Comparison of ENCODE assay signal across 19 cellular contexts in genomic region chr3:123766195-123767019, GRCh38.
A peak's percentile ranks its signal among the peaks of the same experiment; 100 is the strongest.
DNase-seq lines count a peak whose midpoint lies in the region; TF ChIP-seq lines count a peak whose summit lies in the region.
"Had no signal": no experiment of that assay in that cellular context is flagged by ENCODE, and none has a peak within 500 bp of the region (broad histone marks: within the 10 kb centered on the region; RNA-seq: fewer than 3 reads in every experiment).

No MANE protein-coding gene starts in this region.

- H3K9me3 ChIP-seq in SJSA1 (replicated peaks) = no peaks in the 10 kb centered on the region
- no peaks in the 10 kb centered on the region for H3K9me3 ChIP-seq in hepatocyte (ENCODE audit: low read depth)
- H3K9me3 ChIP-seq: neutrophil had no signal

- WGBS in hepatocyte (ENCODE audit: low lambda C conversion rate, missing lambda C conversion rate) = 80% methylated on average over 13 of the region's 13 CpGs

- no peak overlapping the region for H3K4me3 Mint-ChIP-seq in progenitor cell of endocrine pancreas (ENCODE audit: low read depth)
- H3K4me3 Mint-ChIP-seq: effector memory CD8-positive, alpha-beta T cell; T-helper 2 cell treated with Interferon-gamma antibody and Interleukin-4, amounts not matched to agents 5 μg/mL and 100 μg/mL, for 36 hours had no signal

- peak overlapping the region; percentile 55; the same call in 1 of the 2 replicates for H3K27ac ChIP-seq in C4-2B
- H3K27ac ChIP-seq in SJSA1 = peak overlapping the region; percentile 72
- H3K27ac ChIP-seq in hepatocyte = peak overlapping the region; percentile 50
- H3K27ac ChIP-seq: cardiac muscle cell, neutrophil, RWPE1, skin epidermis had no signal

- no peak overlapping the region for H2AFZ ChIP-seq in hepatocyte

- in situ Hi-C loops in KBM-7 (cut with MboI; ENCODE audit: low pct_unique_long_range_greater_than_20kb, low sequenced_read_pairs) = no loop called here

- no peaks in the 10 kb centered on the region for H3K79me2 ChIP-seq in hepatocyte

- H3K36me3 ChIP-seq in SJSA1 (no peaks in the 10 kb centered on the region), hepatocyte (replicated peaks; ENCODE audit: insufficient read depth, low read depth) (no peaks in the 10 kb centered on the region)
- H3K36me3 ChIP-seq: cardiac muscle cell, neutrophil had no signal

- H3K4me3 ChIP-seq in SJSA1 (no peak overlapping the region), hepatocyte (no peak overlapping the region)
- H3K4me3 ChIP-seq: cardiac muscle cell, GM12878, skin epidermis had no signal

- no peaks in the 10 kb centered on the region for H3K36me3 Mint-ChIP-seq in progenitor cell of endocrine pancreas (ENCODE audit: insufficient read depth)

- H3K27ac Mint-ChIP-seq in progenitor cell of endocrine pancreas = peak overlapping the region; percentile 58
- H3K27ac Mint-ChIP-seq: effector memory CD8-positive, alpha-beta T cell; T-helper 2 cell treated with Interferon-gamma antibody and Interleukin-4, amounts not matched to agents 5 μg/mL and 100 μg/mL, for 36 hours had no signal

- no peaks in the 10 kb centered on the region for H3K4me1 Mint-ChIP-seq in progenitor cell of endocrine pancreas (ENCODE audit: low read depth)

- DNase-seq in SJSA1 (ENCODE audit: low read depth in 1 of 2, low spot score in 2 of 2) (peak; percentile 66 to 78), hepatocyte (ENCODE audit: low spot score) (no peak), progenitor cell of endocrine pancreas (ENCODE audit: low spot score, unreplicated experiment) (no peak), GM03348 (ENCODE audit: low spot score) (no peak), KBM-7 (no peak), LoVo (ENCODE audit: low spot score) (no peak), SW480 (ENCODE audit: low spot score) (no peak)
- DNase-seq: ACHN; activated CD4-positive, alpha-beta T cell treated with anti-CD3 and anti-CD28 coated beads for 4 hours; activated naive CD4-positive, alpha-beta T cell treated with anti-CD3 and anti-CD28 coated beads, Interleukin-2, amount 50 U/mL, for 16 hours; effector memory CD8-positive, alpha-beta T cell; NCI-H1092 had no signal

- peaks cover 32% of the 10 kb centered on the region for H3K4me1 ChIP-seq in SJSA1 (replicated peaks)
- H3K4me1 ChIP-seq in hepatocyte (ENCODE audit: insufficient read depth) = peaks cover 10% of the 10 kb centered on the region

- no peak for TF ChIP-seq CTCF in C4-2B (conservative IDR thresholded peaks at IDR 0.05)
- TF ChIP-seq CTCF in hepatocyte (IDR thresholded peaks at IDR 0.05; ENCODE audit: poor library complexity) = no peak
- no peak for TF ChIP-seq CTCF in progenitor cell of endocrine pancreas (IDR thresholded peaks at IDR 0.05; ENCODE audit: unreplicated experiment)

- H4K20me1 ChIP-seq in hepatocyte (ENCODE audit: insufficient read depth, poor library complexity, severe bottlenecking) = no peaks in the 10 kb centered on the region

- no peaks in the 10 kb centered on the region for H3K9me2 ChIP-seq in hepatocyte (replicated peaks; ENCODE audit: insufficient read depth)

- no peaks in the 10 kb centered on the region for H3K9me3 Mint-ChIP-seq in progenitor cell of endocrine pancreas (ENCODE audit: low read depth)
- H3K9me3 Mint-ChIP-seq: effector memory CD8-positive, alpha-beta T cell; T-helper 2 cell treated with Interferon-gamma antibody and Interleukin-4, amounts not matched to agents 5 μg/mL and 100 μg/mL, for 36 hours had no signal

- no peak overlapping the region for H3K4me2 ChIP-seq in hepatocyte

- H3K27me3 Mint-ChIP-seq in progenitor cell of endocrine pancreas = peaks cover 3% of the 10 kb centered on the region

- H3K27me3 ChIP-seq in SJSA1 (replicated peaks) = no peaks in the 10 kb centered on the region
- no peaks in the 10 kb centered on the region for H3K27me3 ChIP-seq in hepatocyte
- H3K27me3 ChIP-seq: cardiac muscle cell, neutrophil had no signal

Comparison
In these comparisons a context has a peak if more than half of its experiments do, and no peak if none do; other contexts are left out.
1. DNase-seq: peak in SJSA1 (2 of 2); none in hepatocyte (single experiment), progenitor cell of endocrine pancreas (single experiment), GM03348 (single experiment), KBM-7 (single experiment), LoVo (single experiment) and SW480 (single experiment).
2. Peak in every context shown above with its lines, with median percentiles within 50 percentile points of each other: H3K27ac ChIP-seq.